ENCODE assay signal across 14 cellular contexts in the genomic region with DNA sequence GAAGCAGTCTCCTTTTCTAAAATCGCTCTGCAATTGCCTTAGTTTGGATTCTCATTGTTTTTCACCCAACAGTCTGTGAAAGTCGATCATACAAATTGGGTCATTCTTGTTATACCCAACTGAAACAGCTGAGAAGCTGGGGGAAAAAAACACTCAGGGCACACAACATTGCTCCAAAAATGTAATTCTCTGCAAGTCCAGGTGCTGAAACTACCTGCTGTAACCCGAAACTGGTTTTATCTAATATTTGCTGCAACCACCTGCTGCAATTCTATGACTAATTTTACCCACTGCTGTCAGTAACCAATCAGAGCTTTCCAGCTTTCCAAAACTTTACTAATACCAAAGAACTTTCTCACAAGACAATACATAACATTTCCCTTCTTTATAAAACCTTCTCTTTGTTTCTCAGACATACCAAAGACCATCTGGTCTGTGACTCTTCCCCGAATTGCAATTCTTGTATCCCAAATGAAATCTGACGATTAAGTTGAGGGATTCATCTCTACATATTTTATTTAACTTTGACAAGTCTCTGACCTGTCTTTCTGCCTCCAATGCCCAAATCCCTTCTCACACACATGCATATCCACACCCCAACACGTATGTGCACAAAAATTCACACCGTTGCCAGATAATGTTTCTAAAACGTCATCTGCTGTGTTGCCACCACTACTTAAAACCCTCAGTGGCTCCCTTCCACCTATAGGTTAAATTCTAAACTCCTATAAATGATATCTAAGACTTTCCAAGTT.
A peak's percentile ranks its signal among the peaks of the same experiment; 100 is the strongest.
DNase-seq lines count a peak whose midpoint lies in the region; ATAC-seq and TF ChIP-seq lines count a peak whose summit lies in the region.
"Had no signal": no experiment of that assay in that cellular context is flagged by ENCODE, and none has a peak within 500 bp of the region (broad histone marks: within the 10 kb centered on the region; RNA-seq: fewer than 3 reads in every experiment).

No MANE protein-coding gene starts in this region.

- no peaks in the 10 kb centered on the region for H3K36me3 Mint-ChIP-seq in activated T-helper 2 cell treated with anti-CD3 and anti-CD28 coated beads, Interferon-gamma antibody, Interleukin-2, Interleukin-4, amounts not matched to agents 10 μg/mL and 5 μg/mL and 100 μg/mL, durations not matched to agents 14 hours and 24 hours and 36 hours (ENCODE audit: low read depth)
- H3K36me3 Mint-ChIP-seq: activated naive CD4-positive, alpha-beta T cell treated with anti-CD3 and anti-CD28 coated beads, Interleukin-2, amount 10 ng/mL, durations not matched to agents 7 days and 5 days had no signal

- no peaks in the 10 kb centered on the region for H3K27me3 ChIP-seq in GM06990 (replicated peaks; ENCODE audit: control insufficient read depth, insufficient read depth, low read length)
- H3K27me3 ChIP-seq: Peyer's patch had no signal

- H3K4me3 ChIP-seq in GM06990 (replicated peaks; ENCODE audit: low read depth, low read length): peak overlapping the region; percentile 43
- H3K4me3 ChIP-seq: left ventricle myocardium inferior, Peyer's patch had no signal

- DNase-seq in GM06990 (ENCODE audit: extremely low read depth, insufficient read length) (no peak), NAMALWA (ENCODE audit: low spot score) (peak; percentile 82), SHP77 (lab: John Stamatoyannopoulos, UW) (no peak), COLO668 (lab: John Stamatoyannopoulos, UW; ENCODE audit: unreplicated experiment) (no peak), OCI-M2 (lab: John Stamatoyannopoulos, UW; ENCODE audit: unreplicated experiment) (no peak)
- DNase-seq in activated T-helper 2 cell treated with anti-CD3 and anti-CD28 coated beads, Interferon-gamma antibody, Interleukin-2, Interleukin-4, amounts not matched to agents 10 μg/mL and 5 μg/mL and 100 μg/mL, durations not matched to agents 14 hours and 24 hours and 36 hours (ENCODE audit: low spot score): no peak
- DNase-seq: activated CD4-positive, CD25-positive, alpha-beta regulatory T cell; activated naive CD4-positive, alpha-beta T cell treated with anti-CD3 and anti-CD28 coated beads, Interleukin-2, amount 10 ng/mL, durations not matched to agents 7 days and 5 days; H7; left ventricle myocardium inferior; Peyer's patch had no signal

- intact Hi-C loops in activated T-helper 2 cell treated with anti-CD3 and anti-CD28 coated beads, Interferon-gamma antibody, Interleukin-2, Interleukin-4, amounts not matched to agents 10 μg/mL and 5 μg/mL and 100 μg/mL, durations not matched to agents 14 hours and 24 hours and 36 hours (cut with micrococcal nuclease): no loop called here

- no peaks in the 10 kb centered on the region for H3K27me3 Mint-ChIP-seq in activated T-helper 2 cell treated with anti-CD3 and anti-CD28 coated beads, Interferon-gamma antibody, Interleukin-2, Interleukin-4, amounts not matched to agents 10 μg/mL and 5 μg/mL and 100 μg/mL, durations not matched to agents 14 hours and 24 hours and 36 hours (ENCODE audit: low read depth)
- H3K27me3 Mint-ChIP-seq: activated naive CD4-positive, alpha-beta T cell treated with anti-CD3 and anti-CD28 coated beads, Interleukin-2, amount 10 ng/mL, durations not matched to agents 7 days and 5 days; brain had no signal

- H3K27ac Mint-ChIP-seq in activated T-helper 2 cell treated with anti-CD3 and anti-CD28 coated beads, Interferon-gamma antibody, Interleukin-2, Interleukin-4, amounts not matched to agents 10 μg/mL and 5 μg/mL and 100 μg/mL, durations not matched to agents 14 hours and 24 hours and 36 hours: no peak overlapping the region
- H3K27ac Mint-ChIP-seq: activated naive CD4-positive, alpha-beta T cell treated with anti-CD3 and anti-CD28 coated beads, Interleukin-2, amount 10 ng/mL, durations not matched to agents 7 days and 5 days; brain had no signal

- peak; percentile 48 for ATAC-seq in GM18907 (IDR thresholded peaks at IDR 0.05; ENCODE audit: unreplicated experiment)
- peak; percentile 58 for ATAC-seq in HG02571 (IDR thresholded peaks at IDR 0.05; ENCODE audit: unreplicated experiment)

- no peak overlapping the region for H3K4me3 Mint-ChIP-seq in activated T-helper 2 cell treated with anti-CD3 and anti-CD28 coated beads, Interferon-gamma antibody, Interleukin-2, Interleukin-4, amounts not matched to agents 10 μg/mL and 5 μg/mL and 100 μg/mL, durations not matched to agents 14 hours and 24 hours and 36 hours (ENCODE audit: low read depth)
- H3K4me3 Mint-ChIP-seq: activated naive CD4-positive, alpha-beta T cell treated with anti-CD3 and anti-CD28 coated beads, Interleukin-2, amount 10 ng/mL, durations not matched to agents 7 days and 5 days; brain had no signal

- no peak for TF ChIP-seq CTCF in GM06990 (IDR thresholded peaks at IDR 0.05; ENCODE audit: insufficient read depth, low read length, poor library complexity, severe bottlenecking)

- peaks cover 3% of the 10 kb centered on the region for H3K9me3 Mint-ChIP-seq in activated T-helper 2 cell treated with anti-CD3 and anti-CD28 coated beads, Interferon-gamma antibody, Interleukin-2, Interleukin-4, amounts not matched to agents 10 μg/mL and 5 μg/mL and 100 μg/mL, durations not matched to agents 14 hours and 24 hours and 36 hours

- peaks cover 2% of the 10 kb centered on the region; the same call in 1 of the 2 replicates for H3K36me3 ChIP-seq in GM06990 (ENCODE audit: control insufficient read depth, insufficient read depth, low read length)
- H3K36me3 ChIP-seq: left ventricle myocardium inferior, Peyer's patch had no signal

- no peaks in the 10 kb centered on the region for H3K4me1 Mint-ChIP-seq in activated T-helper 2 cell treated with anti-CD3 and anti-CD28 coated beads, Interferon-gamma antibody, Interleukin-2, Interleukin-4, amounts not matched to agents 10 μg/mL and 5 μg/mL and 100 μg/mL, durations not matched to agents 14 hours and 24 hours and 36 hours (ENCODE audit: low read depth)
- H3K4me1 Mint-ChIP-seq: activated naive CD4-positive, alpha-beta T cell treated with anti-CD3 and anti-CD28 coated beads, Interleukin-2, amount 10 ng/mL, durations not matched to agents 7 days and 5 days had no signal
